25 cellular contexts compared by ENCODE assay signal in genomic region chr11:116110356-116110755, GRCh38.
"Had no signal": no experiment of that assay in that cellular context is flagged by ENCODE, and none has a peak within 500 bp of the region (broad histone marks: within the 10 kb centered on the region; RNA-seq: fewer than 3 reads in every experiment).

No MANE protein-coding gene starts in this region.

- ATAC-seq: stimulated activated effector memory CD8-positive, alpha-beta T cell treated with anti-CD3 and anti-CD28 coated beads, Interleukin-12 subunit alpha, Interleukin-12 subunit beta, amount 100 ng/mL, for 72 hours; stimulated activated memory B cell treated with anti-CD40 and anti-IgM and Interleukin-4, amounts not matched to agents 10 μg/mL and 1 μg/mL and 100 μg/mL, for 72 hours; stimulated activated naive B cell treated with anti-CD40 and anti-IgM and Interleukin-4, amounts not matched to agents 10 μg/mL and 1 μg/mL and 100 μg/mL, for 72 hours; stimulated activated naive CD8-positive, alpha-beta T cell treated with anti-CD3 and anti-CD28 coated beads, Interleukin-15, amount 100 ng/mL, for 72 hours; stimulated activated naive CD8-positive, alpha-beta T cell treated with anti-CD3 and anti-CD28 coated beads, Interleukin-15, Interleukin-2, amounts not matched to agents 100 U/mL and 50 U/mL, for 24 hours; upper lobe of right lung had no signal

- H3K4me3 ChIP-seq: stomach, suprapubic skin, testis, thoracic aorta, thyroid gland, tibial artery, tibial nerve, transverse colon, upper lobe of left lung, upper lobe of right lung, uterus, vagina had no signal

- H3K27ac ChIP-seq: stomach, suprapubic skin, testis, thoracic aorta, thyroid gland, tibial artery, tibial nerve, transverse colon, upper lobe of left lung, upper lobe of right lung, uterus, vagina had no signal

- H3K4me1 ChIP-seq: stomach, testis, thyroid gland, tibial artery, tibial nerve, transverse colon, upper lobe of left lung, upper lobe of right lung, uterus, vagina had no signal

- H3K27me3 ChIP-seq: stomach, suprapubic skin, testis, thyroid gland, tibial artery, tibial nerve, transverse colon, upper lobe of left lung, upper lobe of right lung, uterus, vagina had no signal

- DNase-seq: stimulated activated CD4-positive, alpha-beta T cell treated with anti-CD3 and anti-CD28 coated beads, Interleukin-2, amount 100 ng/mL, for 48 hours; stimulated activated CD4-positive, alpha-beta T cell treated with anti-CD3 and anti-CD28 coated beads, Interleukin-4, amount 100 ng/mL, for 1 hour; stimulated activated CD4-positive, alpha-beta T cell treated with anti-CD3 and anti-CD28 coated beads, Interleukin-4, amount 100 ng/mL, for 24 hours; stimulated activated CD4-positive, alpha-beta T cell treated with anti-CD3 and anti-CD28 coated beads, Interleukin-4, amount 100 ng/mL, for 4 hours; stimulated activated CD8-positive, alpha-beta memory T cell treated with anti-CD3 and anti-CD28 coated beads, Interleukin-4, amount 100 ng/mL, for 48 hours; stimulated activated naive B cell treated with anti-CD40 and anti-IgM and Interleukin-4, amounts not matched to agents 10 μg/mL and 1 μg/mL and 100 μg/mL, for 72 hours; stimulated activated naive CD4-positive, alpha-beta T cell; stimulated activated naive CD4-positive, alpha-beta T cell treated with Interleukin-2 at 50 U/mL for 16 hours; stimulated activated naive CD8-positive, alpha-beta T cell treated with anti-CD3 and anti-CD28 coated beads, Interleukin-15, amount 100 ng/mL, for 72 hours; stimulated activated naive CD8-positive, alpha-beta T cell treated with anti-CD3 and anti-CD28 coated beads, Interleukin-15, Interleukin-2, amounts not matched to agents 100 U/mL and 50 U/mL, for 24 hours; stomach; substantia nigra; testis; thyroid gland; tibial artery; transverse colon; upper lobe of left lung; upper lobe of right lung; uterus had no signal

- H3K36me3 ChIP-seq: stomach, suprapubic skin, thoracic aorta, thyroid gland, tibial artery, tibial nerve, transverse colon, upper lobe of left lung, upper lobe of right lung, uterus, vagina had no signal

- H3K9me3 ChIP-seq: suprapubic skin, testis, thyroid gland, upper lobe of right lung, uterus, vagina had no signal
